Comparison of ENCODE assay signal across 2 cellular contexts in the genomic region with DNA sequence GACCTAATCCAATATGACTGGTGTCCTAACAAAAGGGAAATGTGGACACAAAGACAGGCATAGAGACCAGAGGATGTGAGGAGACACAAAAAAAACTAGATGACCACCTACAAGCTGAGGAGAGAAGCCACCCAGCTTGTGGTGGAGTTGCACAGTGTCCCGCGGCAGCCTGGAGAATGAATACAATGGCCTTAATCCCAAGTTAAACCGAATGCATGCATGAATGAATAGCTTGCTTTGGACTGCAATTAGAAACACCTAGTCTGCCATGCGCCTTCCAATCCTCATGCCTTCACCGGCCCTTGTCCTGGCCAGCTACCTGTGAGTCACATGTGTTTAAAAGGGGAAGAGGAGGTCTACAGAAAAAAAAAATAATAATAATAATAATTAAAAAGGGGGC.
"Had no signal": no experiment of that assay in that cellular context is flagged by ENCODE, and none has a peak within 500 bp of the region (broad histone marks: within the 10 kb centered on the region; RNA-seq: fewer than 3 reads in every experiment).

No MANE protein-coding gene starts in this region.

- H3K9me3 ChIP-seq: upper lobe of right lung had no signal

- H3K36me3 ChIP-seq: upper lobe of right lung had no signal

- H3K4me3 ChIP-seq: upper lobe of right lung had no signal

- H3K27ac ChIP-seq: upper lobe of right lung, VCaP had no signal
